In genomic region chr18:14131914-14132700, GRCh38 we compare ENCODE assay signal across 8 cellular contexts. TPM values are rescaled to one million over a fixed set of nuclear protein-coding genes. Genes with fewer than 3 reads are reported as not detected.
DNase-seq lines count a peak whose midpoint lies in the region; ATAC-seq and TF ChIP-seq lines count a peak whose summit lies in the region.
"Not testable (repeated sequence)": the region's sequence is repeated elsewhere in the genome, so short reads cannot be mapped to it uniquely, and the experiment has no call there.

ZNF519 (minus strand) TSS chr18:14132435; CDS start chr18:14132277, 158 bp downstream.

- peak within 1 kb of the TSS; percentile 38 to 68 for H3K4me3 ChIP-seq in muscle layer of colon (ENCODE audit: low read depth in 1 of 2, low read length in 2 of 2)

- H3K27me3 ChIP-seq in muscle layer of colon (ENCODE audit: control insufficient read depth in 1 of 2, insufficient read depth in 2 of 2, low read length in 2 of 2): not testable (repeated sequence)

- ATAC-seq in GM21737 (IDR thresholded peaks at IDR 0.05; ENCODE audit: unreplicated experiment): peak; percentile 100
- peak; percentile 100 for ATAC-seq in esophagus mucosa

- H3K27ac ChIP-seq in muscle layer of colon (ENCODE audit: low read depth, low read length): peak within 1 kb of the TSS; percentile 23

- DNase-seq in DMS79 (lab: John Stamatoyannopoulos, UW) (peak; percentile 96), KG1 (lab: John Stamatoyannopoulos, UW) (peak; percentile 77)
- peak; percentile 84 for DNase-seq in activated T-cell treated with anti-CD3 and anti-CD28 coated beads, Interleukin-2, amount 50 U/mL, for 1 hour
- peak; percentile 68 to 72 for DNase-seq in stimulated activated CD8-positive, alpha-beta memory T cell treated with anti-CD3 and anti-CD28 coated beads, Interleukin-7, amount 100 ng/mL, for 1 hour (ENCODE audit: low read depth in 2 of 2)

- not testable (repeated sequence) for H3K4me1 ChIP-seq in muscle layer of colon (ENCODE audit: insufficient read depth, low read length)

- not testable (repeated sequence) for H3K9me3 ChIP-seq in muscle layer of colon (ENCODE audit: low read length)

- peak within 1 kb of the TSS; percentile 21 for H3K9ac ChIP-seq in muscle layer of colon (ENCODE audit: low read length)

- not testable (repeated sequence) for H3K36me3 ChIP-seq in muscle layer of colon (ENCODE audit: insufficient read depth, low read length)

TF ChIP-seq in PFSK-1, 5 proteins besides CTCF, POLR2A, EP300 and RAD21:
- TF ChIP-seq POLR2AphosphoS5 (IDR thresholded peaks at IDR 0.05; ENCODE audit: low read depth, low read length): peak; percentile 62

RNA-seq across cellular contexts. Expression of gene ZNF519, which starts in this region (rescaled TPM):
- 1.8 TPM for polyA plus RNA-seq in PFSK-1 (2012; ENCODE audit: insufficient read length, low read depth)
- total RNA-seq in esophagus mucosa: 6.7 TPM

Comparison
In these comparisons a context has a peak if more than half of its experiments do, and no peak if none do; other contexts are left out.
1. Peak in every context shown above with its lines: DNase-seq, ATAC-seq, H3K4me3 ChIP-seq and H3K27ac ChIP-seq.